ENCODE assay signal across 14 cellular contexts in the genomic region with DNA sequence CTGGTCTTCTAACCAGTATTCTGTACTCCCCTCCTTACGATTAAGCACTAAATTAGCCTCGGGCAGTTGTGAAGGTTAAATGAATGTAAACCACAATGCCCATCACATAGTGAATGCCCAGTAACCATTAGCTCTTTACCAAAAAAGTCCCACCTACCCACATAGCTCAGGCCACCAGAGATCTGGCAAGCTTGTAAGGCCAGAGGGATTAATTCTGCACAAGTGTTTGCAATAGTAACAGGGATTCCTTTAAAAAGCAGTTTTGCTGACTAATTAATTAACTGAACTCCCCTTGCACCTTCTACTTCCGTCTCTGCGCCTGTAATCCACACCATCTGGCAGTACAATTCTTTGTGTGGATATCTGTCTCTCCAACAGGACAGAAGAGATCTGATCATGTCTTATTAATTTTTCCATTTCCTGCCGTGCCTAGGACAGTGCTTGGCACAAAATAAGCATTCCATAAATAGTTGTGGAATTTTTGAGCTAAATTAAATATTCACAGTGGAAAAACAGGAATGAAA. TPM values are rescaled to one million over a fixed set of nuclear protein-coding genes. Genes with fewer than 3 reads are reported as not detected.
DNase-seq lines count a peak whose midpoint lies in the region; ATAC-seq, FAIRE-seq and TF ChIP-seq lines count a peak whose summit lies in the region.
"Had no signal": no experiment of that assay in that cellular context is flagged by ENCODE, and none has a peak within 500 bp of the region (broad histone marks: within the 10 kb centered on the region; RNA-seq: fewer than 3 reads in every experiment).

No MANE protein-coding gene starts in this region.

- WGBS in SK-N-SH (ENCODE audit: low lambda C conversion rate): 8% methylated on average over 5 of the region's 5 CpGs
- WGBS in right lobe of liver (ENCODE audit: insufficient coverage, low coverage, low lambda C conversion rate, missing lambda C conversion rate): 59% methylated on average over 5 of the region's 5 CpGs

- DNase-seq in DMS 273 (lab: John Stamatoyannopoulos, UW; ENCODE audit: unreplicated experiment) (peak; percentile 78), M059J (ENCODE audit: low read depth) (peak; percentile 77), SK-N-SH (peak; percentile 34), right lobe of liver (no peak), H54 (ENCODE audit: insufficient read length, low spot score) (no peak), cerebellar nuclear complex (lab: John Stamatoyannopoulos, UW) (no peak), SKM-1 treated with dmso at 0.1 percent for 144 hours (lab: John Stamatoyannopoulos, UW; ENCODE audit: unreplicated experiment) (no peak), NCI-H2107 treated with DMSO at 0.1 percent for 48 hours (lab: John Stamatoyannopoulos, UW; ENCODE audit: unreplicated experiment) (no peak)
- DNase-seq: amygdala; Caco-2; effector CD8-positive, alpha-beta T cell; glutamatergic neuron; left lung had no signal

- H2AFZ ChIP-seq in SK-N-SH (ENCODE audit: low read depth): 0 out of 2 replicates have a peak overlapping the region, but pooled peaks have one; percentile 12

- no peak for ATAC-seq in right lobe of liver
- ATAC-seq: left lung had no signal

- no peak for TF ChIP-seq CTCF in SK-N-SH (IDR thresholded peaks at IDR 0.05)
- TF ChIP-seq CTCF in right lobe of liver (IDR thresholded peaks at IDR 0.05): no peak

- no peak overlapping the region for H3K9ac ChIP-seq in SK-N-SH

- H3K9me3 ChIP-seq in SK-N-SH (no peaks in the 10 kb centered on the region), right lobe of liver (no peaks in the 10 kb centered on the region)
- H3K9me3 ChIP-seq: Caco-2, left lung, neutrophil had no signal

- peak overlapping the region; percentile 44; the same call in 1 of the 2 replicates for H3K4me2 ChIP-seq in SK-N-SH

- CTCF ChIA-PET in SK-N-SH (lab: Yijun Ruan, JAX): interaction anchor here (0.6 to 2.7 kb wide), 12 partner anchors 10 to 1116 kb away, joined by 3 to 10 read pairs (median 4); no protein-coding TSS in a partner anchor

- FAIRE-seq in H54 (lab: Jason Lieb, UNC): no peak

- intact Hi-C loops in right lobe of liver (cut with DNase I): no loop called here

- peaks cover 5% of the 10 kb centered on the region for H3F3A ChIP-seq in SK-N-SH (replicated peaks; ENCODE audit: insufficient read depth)

- H3K79me2 ChIP-seq in SK-N-SH (ENCODE audit: insufficient read depth): no peaks in the 10 kb centered on the region

- H3K27me3 ChIP-seq in SK-N-SH (ENCODE audit: insufficient read depth): no peaks in the 10 kb centered on the region
- no peaks in the 10 kb centered on the region for H3K27me3 ChIP-seq in right lobe of liver
- H3K27me3 ChIP-seq: left lung, neutrophil had no signal

- peak; percentile 35 to 56; a peak in 1 of 4 replicates for TF ChIP-seq EP300 in SK-N-SH (IDR thresholded peaks at IDR 0.05; ENCODE audit: borderline replicate concordance in 1 of 2, low read depth in 1 of 2, low read length in 1 of 2)

- H3K36me3 ChIP-seq in SK-N-SH (replicated peaks in 1 of 2; ENCODE audit: control insufficient read depth in 1 of 2, insufficient read depth in 2 of 2, low read length in 1 of 2) (no peaks in the 10 kb centered on the region), right lobe of liver (no peaks in the 10 kb centered on the region)
- H3K36me3 ChIP-seq: left lung, neutrophil had no signal

- no peaks in the 10 kb centered on the region for H4K20me1 ChIP-seq in SK-N-SH (ENCODE audit: insufficient read depth)

- TF ChIP-seq POLR2A in right lobe of liver (IDR thresholded peaks at IDR 0.05) (no peak), H54 (IDR thresholded peaks at IDR 0.05; ENCODE audit: low read depth, low read length) (no peak)

- POLR2A ChIA-PET in SK-N-SH (lab: Yijun Ruan, JAX): interaction anchor here (1.1 kb wide), 1 partner anchor 35 kb away, joined by 4 read pairs; no protein-coding TSS in a partner anchor

- H3K4me1 ChIP-seq in SK-N-SH (ENCODE audit: control insufficient read depth in 1 of 2, insufficient read depth in 2 of 2, low read depth in 1 of 2, low read length in 1 of 2): peaks cover 21 to 27% of the 10 kb centered on the region in 2 experiments
- H3K4me1 ChIP-seq in right lobe of liver: peaks cover 0 to 33% (median 2%) of the 10 kb centered on the region in 4 donors
- H3K4me1 ChIP-seq: Caco-2 had no signal

- H3K27ac ChIP-seq in SK-N-SH (ENCODE audit: low read depth in 2 of 2, low read length in 1 of 2): peak overlapping the region; percentile 61 to 95; a peak in 3 of 4 replicates
- peak overlapping the region in 2 of 3 donors; percentile 14 to 42 for H3K27ac ChIP-seq in right lobe of liver
- H3K27ac ChIP-seq: left lung, neutrophil had no signal

- TF ChIP-seq RAD21 in SK-N-SH (IDR thresholded peaks at IDR 0.05; ENCODE audit: low read length): no peak

- no peak overlapping the region for H3K4me3 ChIP-seq in SK-N-SH (ENCODE audit: low read depth in 2 of 2, low read length in 1 of 2)
- no peak overlapping the region for H3K4me3 ChIP-seq in right lobe of liver
- H3K4me3 ChIP-seq: left lung had no signal

- H3K9me2 ChIP-seq in SK-N-SH: no peaks in the 10 kb centered on the region

TF ChIP-seq in SK-N-SH, 30 proteins besides CTCF, POLR2A, EP300 and RAD21:
- TF ChIP-seq FOSL2 (IDR thresholded peaks at IDR 0.05; ENCODE audit: borderline replicate concordance, low read depth): no peak
- TF ChIP-seq, protein P1, sequence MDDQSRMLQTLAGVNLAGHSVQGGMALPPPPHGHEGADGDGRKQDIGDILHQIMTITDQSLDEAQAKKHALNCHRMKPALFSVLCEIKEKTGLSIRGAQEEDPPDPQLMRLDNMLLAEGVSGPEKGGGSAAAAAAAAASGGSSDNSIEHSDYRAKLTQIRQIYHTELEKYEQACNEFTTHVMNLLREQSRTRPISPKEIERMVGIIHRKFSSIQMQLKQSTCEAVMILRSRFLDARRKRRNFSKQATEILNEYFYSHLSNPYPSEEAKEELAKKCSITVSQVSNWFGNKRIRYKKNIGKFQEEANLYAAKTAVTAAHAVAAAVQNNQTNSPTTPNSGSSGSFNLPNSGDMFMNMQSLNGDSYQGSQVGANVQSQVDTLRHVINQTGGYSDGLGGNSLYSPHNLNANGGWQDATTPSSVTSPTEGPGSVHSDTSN (IDR thresholded peaks at IDR 0.05): peak; percentile 33; the same call in 1 of the 2 replicates
- peak; percentile 68 for TF ChIP-seq RCOR1 (IDR thresholded peaks at IDR 0.05; ENCODE audit: low read length)
- TF ChIP-seq TCF12 (IDR thresholded peaks at IDR 0.05): peak; percentile 63
- peak; percentile 75; the same call in 1 of the 2 replicates for TF ChIP-seq NFIC (IDR thresholded peaks at IDR 0.05; ENCODE audit: borderline replicate concordance)
TF ChIP-seq in SK-N-SH: peak in this region for 4.

RNA-seq across cellular contexts. Expression of a gene that starts 36.2 kb away (rescaled TPM):
- total RNA-seq in M059J (2014; rRNA removed; shearing (Covaris generic)): 7.6 and 12.6 TPM in 2 replicates
- 668 and 695 TPM in 2 replicates for polyA plus RNA-seq in SK-N-SH (2012; rRNA removed)
- 286 and 490 TPM in 2 replicates for polyA plus RNA-seq in SK-N-SH (2012; cell fraction: cytosol; rRNA removed)
- polyA plus RNA-seq in SK-N-SH (2012; cell fraction: nucleus; rRNA removed): 566 and 589 TPM in 2 replicates
- 1,000 to 10,000 TPM in 2 of 6 experiments, 100 to 1,000 TPM in 4; 276 to 1,091 (median 406) TPM for total RNA-seq in right lobe of liver

Comparison
In these comparisons a context has a peak if more than half of its experiments do, and no peak if none do; other contexts are left out.
1. DNase-seq: peak in DMS 273 (single experiment), M059J (single experiment) and SK-N-SH (single experiment); none in right lobe of liver (0 of 3), H54 (single experiment), cerebellar nuclear complex (0 of 2), SKM-1 treated with dmso at 0.1 percent for 144 hours (single experiment) and NCI-H2107 treated with DMSO at 0.1 percent for 48 hours (single experiment).
2. RNA of a gene that starts 36.2 kb away (total RNA-seq): 276 to 1,091 TPM in right lobe of liver; 7.6 to 12.6 TPM in M059J; every median in the first group is over 10 times any median in the second.